In genomic region chr7:44678468-44679179, GRCh38 we compare ENCODE assay signal across 11 cellular contexts.
DNase-seq lines count a peak whose midpoint lies in the region; ATAC-seq and TF ChIP-seq lines count a peak whose summit lies in the region.
"Had no signal": no experiment of that assay in that cellular context is flagged by ENCODE, and none has a peak within 500 bp of the region (broad histone marks: within the 10 kb centered on the region; RNA-seq: fewer than 3 reads in every experiment).

No MANE protein-coding gene starts in this region.

- CTCF ChIA-PET in Panc1 (lab: Charles Lee), result no interaction called here

- no peaks in the 10 kb centered on the region for H3K79me2 ChIP-seq in osteoblast (ENCODE audit: insufficient read depth, low read length)

- no TSS peak for BruUV-seq in Panc1 (replicated peaks; lab: Mats Ljungman, UMichigan)

- no peak overlapping the region for H3K4me3 ChIP-seq in Panc1 (ENCODE audit: low read depth in 2 of 2, low read length in 2 of 2)
- no peak overlapping the region for H3K4me3 ChIP-seq in osteoblast (ENCODE audit: insufficient read depth, low read length)

- ATAC-seq in Panc1, result peak; percentile 13; the same call in 1 of the 2 replicates
- no peak for ATAC-seq in GM21717 (IDR thresholded peaks at IDR 0.05; ENCODE audit: unreplicated experiment)
- no peak for ATAC-seq in HG03378 (IDR thresholded peaks at IDR 0.05; ENCODE audit: unreplicated experiment)

- H4K20me1 ChIP-seq in osteoblast (ENCODE audit: insufficient read depth, low read length), result no peaks in the 10 kb centered on the region

- H3K4me2 ChIP-seq in osteoblast (ENCODE audit: insufficient read depth, low read length), result peak overlapping the region; percentile 42

- H3K27me3 ChIP-seq in Panc1 (ENCODE audit: control insufficient read depth, insufficient read depth, low read length) (no peaks in the 10 kb centered on the region), osteoblast (ENCODE audit: insufficient read depth, low read length) (no peaks in the 10 kb centered on the region)

- POLR2A ChIA-PET in Panc1 (lab: Charles Lee), result no interaction called here

- TF ChIP-seq CTCF in Panc1 (IDR thresholded peaks at IDR 0.05) (no peak), osteoblast (IDR thresholded peaks at IDR 0.05; ENCODE audit: extremely low read depth, low read depth, low read length) (no peak)

- H3K9me3 ChIP-seq in Panc1 (ENCODE audit: control insufficient read depth, insufficient read depth, low read depth, low read length) (no peaks in the 10 kb centered on the region), osteoblast (ENCODE audit: low read depth, low read length) (no peaks in the 10 kb centered on the region)

- H3K27ac ChIP-seq in Panc1 (ENCODE audit: low read length), result no peak overlapping the region
- peak overlapping the region; percentile 78 for H3K27ac ChIP-seq in osteoblast (ENCODE audit: low read depth, low read length)

- intact Hi-C loops in Panc1 (cut with micrococcal nuclease; ENCODE audit: unreplicated experiment), result no loop called here

- H3K36me3 ChIP-seq in Panc1 (ENCODE audit: control insufficient read depth, insufficient read depth, low read length) (no peaks in the 10 kb centered on the region; the same call in 1 of the 2 replicates), osteoblast (ENCODE audit: insufficient read depth, low read length) (peaks cover 29% of the 10 kb centered on the region)

- in situ Hi-C loops in Caki2 (cut with HindIII; ENCODE audit: low pct_unique_long_range_greater_than_20kb, low sequenced_read_pairs) (no loop called here), Panc1 (cut with HindIII; ENCODE audit: low pct_unique_long_range_greater_than_20kb, low sequenced_read_pairs) (no loop called here)

- no peak overlapping the region for H2AFZ ChIP-seq in osteoblast (ENCODE audit: low read length)

- H3K4me1 ChIP-seq in Panc1 (ENCODE audit: control insufficient read depth, insufficient read depth, low read length) (no peaks in the 10 kb centered on the region), osteoblast (ENCODE audit: insufficient read depth, low read length) (peaks cover 23% of the 10 kb centered on the region)

- DNase-seq in Caki2 (ENCODE audit: low read depth), result peak; percentile 5
- DNase-seq in Panc1 (ENCODE audit: low read depth, low spot score), result no peak
- DNase-seq in fibroblast of gingiva (ENCODE audit: low read depth), result peak; percentile 83
- DNase-seq in osteoblast (ENCODE audit: insufficient read length, low spot score, missing footprints), result no peak
- DNase-seq in T-helper 9 cell, result no peak
- no peak for DNase-seq in KG1 (lab: John Stamatoyannopoulos, UW)
- DNase-seq: activated T-cell treated with anti-CD3 and anti-CD28 coated beads, Interleukin-2, amount 50 U/mL, for 48 hours; NCI-H1048; stimulated activated naive CD4-positive, alpha-beta T cell treated with Interleukin-2 at 50 U/mL for 16 hours had no signal

Comparison
In these comparisons a context has a peak if more than half of its experiments do, and no peak if none do; other contexts are left out.
1. DNase-seq: peak in Caki2 (single experiment) and fibroblast of gingiva (single experiment); none in Panc1 (single experiment), osteoblast (single experiment), T-helper 9 cell (single experiment) and KG1 (single experiment).